In genomic region chr2:61426267-61426897, GRCh38 we compare ENCODE assay signal across 8 cellular contexts. TPM values are rescaled to one million over a fixed set of nuclear protein-coding genes. Genes with fewer than 3 reads are reported as not detected.
A peak's percentile ranks its signal among the peaks of the same experiment; 100 is the strongest.
DNase-seq lines count a peak whose midpoint lies in the region; ATAC-seq and TF ChIP-seq lines count a peak whose summit lies in the region.

No MANE protein-coding gene starts in this region.

- no peaks in the 10 kb centered on the region for H3K27me3 ChIP-seq in mammary epithelial cell (ENCODE audit: insufficient read depth, low read length)
- no peaks in the 10 kb centered on the region for H3K27me3 ChIP-seq in mesenchymal stem cell (ENCODE audit: control insufficient read depth in 1 of 2, insufficient read depth in 1 of 2, low read length in 2 of 2)

- CTCF ChIA-PET in mammary epithelial cell (lab: Charles Lee; ENCODE audit: low non-redundant PET): no interaction called here

- TF ChIP-seq CTCF in VCaP (conservative IDR thresholded peaks at IDR 0.05): peak; percentile 33
- TF ChIP-seq CTCF in mammary epithelial cell (conservative IDR thresholded peaks at IDR 0.05 in 1 of 2, IDR thresholded peaks at IDR 0.05 in 1 of 2; ENCODE audit: extremely low read depth in 1 of 2, insufficient read depth in 1 of 2, low read depth in 1 of 2, low read length in 2 of 2): peak; percentile 46

- ATAC-seq in GM21526 (IDR thresholded peaks at IDR 0.05; ENCODE audit: low FRiP score, unreplicated experiment): peak; percentile 66

- in situ Hi-C loops in mammary epithelial cell (cut with MboI; ENCODE audit: low sequenced_read_pairs in 2 of 2): no loop called here

- H3K14ac ChIP-seq in mesenchymal stem cell (ENCODE audit: low read length in 2 of 2): no peak overlapping the region

- H3K4me2 ChIP-seq in mammary epithelial cell (ENCODE audit: insufficient read depth, low read depth, low read length) (no peak overlapping the region), mesenchymal stem cell (ENCODE audit: low read length, poor library complexity, severe bottlenecking) (no peak overlapping the region)

- peaks cover 2% of the 10 kb centered on the region for H3K79me1 ChIP-seq in mesenchymal stem cell (replicated peaks; ENCODE audit: low read length, poor library complexity, severe bottlenecking)

- H3K23ac ChIP-seq in mesenchymal stem cell (ENCODE audit: low read length in 2 of 2): no peak overlapping the region

- WGBS in mammary epithelial cell (ENCODE audit: low coverage, missing lambda C conversion rate): 94% methylated on average over 6 of the region's 6 CpGs
- 82% methylated on average over 3 of the region's 6 CpGs for WGBS in mesenchymal stem cell

- no peak overlapping the region for H2BK120ac ChIP-seq in mesenchymal stem cell (ENCODE audit: low read depth, low read length)

- no TSS peak for BruUV-seq in mammary epithelial cell (replicated peaks; lab: Mats Ljungman, UMichigan)

- H2BK12ac ChIP-seq in mesenchymal stem cell (ENCODE audit: low read length in 2 of 2): no peak overlapping the region

- no peak overlapping the region for H2AFZ ChIP-seq in mammary epithelial cell (ENCODE audit: low read depth, low read length)
- no peak overlapping the region for H2AFZ ChIP-seq in mesenchymal stem cell (ENCODE audit: low read depth, low read length)

- no peak overlapping the region for H3K27ac ChIP-seq in VCaP
- no peak overlapping the region for H3K27ac ChIP-seq in mammary epithelial cell (ENCODE audit: insufficient read depth, low read depth, low read length)
- no peak overlapping the region for H3K27ac ChIP-seq in mesenchymal stem cell (ENCODE audit: low read length, poor library complexity, severe bottlenecking)

- H2BK15ac ChIP-seq in mesenchymal stem cell (ENCODE audit: low read depth, poor library complexity, severe bottlenecking): no peak overlapping the region

- peak; percentile 51 for DNase-seq in Daoy (ENCODE audit: low read depth)
- DNase-seq in HuH-7 (ENCODE audit: low spot score): peak; percentile 70
- DNase-seq in mammary epithelial cell: peak; percentile 11
- DNase-seq in mesenchymal stem cell: peak; percentile 44
- peak; percentile 66 for DNase-seq in stimulated activated naive CD4-positive, alpha-beta T cell treated with Interleukin-2 at 50 U/mL for 16 hours (lab: John Stamatoyannopoulos, UW)
- no peak for DNase-seq in NCI-H1417 treated with DMSO at 0.1 percent for 48 hours (lab: John Stamatoyannopoulos, UW)

- H4K91ac ChIP-seq in mesenchymal stem cell (ENCODE audit: low read length): no peak overlapping the region

- H3K18ac ChIP-seq in mesenchymal stem cell (ENCODE audit: low read depth in 1 of 2, low read length in 2 of 2): no peak overlapping the region

- H3K4me3 ChIP-seq in mammary epithelial cell (replicated peaks in 1 of 3; ENCODE audit: insufficient read depth in 1 of 3, low read depth in 2 of 3, low read length in 3 of 3): no peak overlapping the region
- no peak overlapping the region for H3K4me3 ChIP-seq in mesenchymal stem cell (ENCODE audit: insufficient read depth in 1 of 2, low read depth in 1 of 2, low read length in 2 of 2)

- H3K4ac ChIP-seq in mesenchymal stem cell (ENCODE audit: low read depth in 1 of 2, low read length in 2 of 2): no peak overlapping the region

- peaks cover 2% of the 10 kb centered on the region for H4K20me1 ChIP-seq in mammary epithelial cell (ENCODE audit: insufficient read depth, low read length)

- H3K79me2 ChIP-seq in mammary epithelial cell (ENCODE audit: insufficient read depth, low read length): peaks cover 98% of the 10 kb centered on the region

- H3K9ac ChIP-seq in mammary epithelial cell (ENCODE audit: insufficient read depth, low read length) (no peak overlapping the region), mesenchymal stem cell (ENCODE audit: low read length) (no peak overlapping the region)

- intact Hi-C loops in mammary epithelial cell (cut with micrococcal nuclease): loop anchor here (1.0 kb wide), 1 partner anchor 10 kb away; no protein-coding TSS in a partner anchor

- H3K36me3 ChIP-seq in mammary epithelial cell (ENCODE audit: insufficient read depth, low read length): peaks cover 3% of the 10 kb centered on the region
- peaks cover 0 to 8% of the 10 kb centered on the region in 2 experiments for H3K36me3 ChIP-seq in mesenchymal stem cell (ENCODE audit: control insufficient read depth in 1 of 2, insufficient read depth in 2 of 2, low read depth in 1 of 2, low read length in 2 of 2)

- H3K4me1 ChIP-seq in mammary epithelial cell (ENCODE audit: insufficient read depth, low read length): peaks cover 16% of the 10 kb centered on the region
- peaks cover 9% of the 10 kb centered on the region for H3K4me1 ChIP-seq in mesenchymal stem cell (ENCODE audit: control insufficient read depth, insufficient read depth, low read depth, low read length)

- H4K8ac ChIP-seq in mesenchymal stem cell (ENCODE audit: low read length): no peak overlapping the region

- H3K9me3 ChIP-seq in mammary epithelial cell (replicated peaks; ENCODE audit: insufficient read depth, low read length) (no peaks in the 10 kb centered on the region), mesenchymal stem cell (ENCODE audit: control insufficient read depth, low read length) (no peaks in the 10 kb centered on the region)

- dilution Hi-C loops in mammary epithelial cell (cut with HindIII; ENCODE audit: low sequenced_read_pairs): no loop called here

- H2BK5ac ChIP-seq in mesenchymal stem cell (ENCODE audit: low read depth, low read length, poor library complexity, severe bottlenecking): no peak overlapping the region

- H2AK5ac ChIP-seq in mesenchymal stem cell (ENCODE audit: low read length, severe bottlenecking): no peak overlapping the region

RNA-seq across cellular contexts. Expression of gene USP34, which starts 44.5 kb away (rescaled TPM):
- total RNA-seq in Daoy (2014; rRNA removed; shearing (Covaris generic)): 51.6 and 56.5 TPM in 2 replicates
- total RNA-seq in mammary epithelial cell: 100 to 1,000 TPM in 1 of 2 donors, 10 to 100 TPM in 1; 84.5 to 108 TPM
- 23.1 TPM for polyA plus RNA-seq in mammary epithelial cell
- polyA minus RNA-seq in mammary epithelial cell: 193 TPM
- 36.7 TPM for polyA plus RNA-seq in mesenchymal stem cell (2013, experiment 1 of 2)
- polyA plus RNA-seq in mesenchymal stem cell (2013, experiment 2 of 2): 34.8 TPM
